Comparison of ENCODE assay signal across 10 cellular contexts in the genomic region with DNA sequence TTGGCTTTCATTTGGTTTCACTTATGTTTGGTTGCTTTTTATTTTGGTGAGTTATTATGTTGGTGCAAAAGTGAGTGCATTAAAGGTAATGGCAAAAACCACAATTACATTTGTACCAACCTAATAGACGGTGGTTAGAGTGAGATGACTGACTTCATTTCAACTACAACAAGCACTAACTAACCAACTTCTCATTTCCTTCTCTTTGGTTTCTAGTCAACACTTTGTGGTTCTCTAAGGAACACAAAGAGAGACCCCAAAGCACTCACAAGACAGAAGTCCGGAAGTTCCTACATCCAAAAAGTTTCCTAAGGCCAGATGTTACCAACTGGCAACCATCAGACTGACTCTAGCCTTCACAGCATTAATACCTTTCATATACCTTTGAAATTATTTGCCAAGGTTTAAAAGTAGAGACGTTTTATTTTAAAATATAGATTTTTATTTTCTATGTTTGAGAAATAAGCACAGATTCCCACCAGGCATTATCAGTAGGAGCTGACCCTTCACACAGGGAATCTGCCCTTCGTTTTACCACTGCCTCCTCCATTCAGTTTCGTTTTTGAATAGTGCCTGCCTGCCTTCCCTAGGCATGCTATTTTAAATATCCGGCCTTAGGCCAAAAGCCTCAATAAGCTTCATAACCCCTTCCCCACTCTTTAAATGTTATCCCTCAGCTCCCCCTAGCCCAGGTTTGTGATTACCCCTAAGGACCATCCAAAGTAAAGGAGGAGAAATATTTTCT.
A peak's percentile ranks its signal among the peaks of the same experiment; 100 is the strongest.
DNase-seq lines count a peak whose midpoint lies in the region; ATAC-seq and TF ChIP-seq lines count a peak whose summit lies in the region.
"Had no signal": no experiment of that assay in that cellular context is flagged by ENCODE, and none has a peak within 500 bp of the region (broad histone marks: within the 10 kb centered on the region; RNA-seq: fewer than 3 reads in every experiment).

No MANE protein-coding gene starts in this region.

- H3K36me3 ChIP-seq in CD8-positive, alpha-beta T cell (ENCODE audit: insufficient read depth, low read length), result no peaks in the 10 kb centered on the region
- H3K36me3 ChIP-seq in tibial nerve, result no peaks in the 10 kb centered on the region

- H3K4me1 Mint-ChIP-seq in CD8-positive, alpha-beta T cell (ENCODE audit: low read depth), result peaks cover 38% of the 10 kb centered on the region
- peaks cover 58% of the 10 kb centered on the region for H3K4me1 Mint-ChIP-seq in activated CD4-positive, alpha-beta memory T cell treated with anti-CD3 and anti-CD28 coated beads for 36 hours (ENCODE audit: low read depth)

- peak overlapping the region; percentile 89 for H3K27ac Mint-ChIP-seq in CD8-positive, alpha-beta T cell
- H3K27ac Mint-ChIP-seq in activated CD4-positive, alpha-beta memory T cell treated with anti-CD3 and anti-CD28 coated beads for 36 hours, result peak overlapping the region; percentile 80

- no peak overlapping the region for H3K27ac ChIP-seq in CD8-positive, alpha-beta T cell (ENCODE audit: low read depth, low read length)
- H3K27ac ChIP-seq in tibial nerve, result no peak overlapping the region

- no peak for TF ChIP-seq POLR2A in tibial nerve (IDR thresholded peaks at IDR 0.05)

- no peaks in the 10 kb centered on the region for H3K27me3 ChIP-seq in CD8-positive, alpha-beta T cell (ENCODE audit: insufficient read depth, low read length)
- no peaks in the 10 kb centered on the region for H3K27me3 ChIP-seq in tibial nerve

- CTCF ChIA-PET in CD8-positive, alpha-beta T cell (lab: Charles Lee), result interaction anchor here (1.2 kb wide), 1 partner anchor 307 kb away, joined by 3 read pairs; no protein-coding TSS in a partner anchor
- CTCF ChIA-PET in activated CD4-positive, alpha-beta memory T cell treated with anti-CD3 and anti-CD28 coated beads for 36 hours (lab: Charles Lee), result interaction anchor here (0.5 to 0.7 kb wide), 2 partner anchors 45 to 55 kb away, joined by 3 read pairs; no protein-coding TSS in a partner anchor

- H3K27me3 Mint-ChIP-seq in CD8-positive, alpha-beta T cell (ENCODE audit: low read depth), result no peaks in the 10 kb centered on the region
- H3K27me3 Mint-ChIP-seq in activated CD4-positive, alpha-beta memory T cell treated with anti-CD3 and anti-CD28 coated beads for 36 hours, result no peaks in the 10 kb centered on the region

- no peak for TF ChIP-seq EP300 in tibial nerve (IDR thresholded peaks at IDR 0.05)

- DNase-seq in CD8-positive, alpha-beta T cell, result no peak
- DNase-seq in activated CD4-positive, alpha-beta memory T cell treated with anti-CD3 and anti-CD28 coated beads for 36 hours, result no peak
- DNase-seq in AG20443 (ENCODE audit: low spot score) (no peak), NCI-H526 treated with DMSO at 0.1 percent for 48 hours (lab: John Stamatoyannopoulos, UW) (no peak), DMS153 (lab: John Stamatoyannopoulos, UW) (no peak), tibial nerve (ENCODE audit: low spot score in 2 of 2) (no peak)
- DNase-seq: activated CD4-positive, alpha-beta T cell treated with anti-CD3 and anti-CD28 coated beads, Interleukin-2, amount 50 U/mL, for 1 hour; effector memory CD4-positive, alpha-beta T cell had no signal

- H3K4me1 ChIP-seq in CD8-positive, alpha-beta T cell (ENCODE audit: insufficient read depth, low read length), result peaks cover 19% of the 10 kb centered on the region
- peaks cover 0 to 6% (median 1%) of the 10 kb centered on the region in 4 donors for H3K4me1 ChIP-seq in tibial nerve

- H3K9me3 Mint-ChIP-seq in CD8-positive, alpha-beta T cell, result no peaks in the 10 kb centered on the region
- H3K9me3 Mint-ChIP-seq in activated CD4-positive, alpha-beta memory T cell treated with anti-CD3 and anti-CD28 coated beads for 36 hours, result peaks cover 10% of the 10 kb centered on the region

- POLR2A ChIA-PET in CD8-positive, alpha-beta T cell (lab: Charles Lee), result interaction anchor here (0.7 to 1.3 kb wide), 3 partner anchors 52 to 301 kb away, joined by 3 to 4 read pairs (median 3); partner anchors contain the start of gene PTGER4
- POLR2A ChIA-PET in activated CD4-positive, alpha-beta memory T cell treated with anti-CD3 and anti-CD28 coated beads for 36 hours (lab: Charles Lee), result interaction anchor here (0.6 to 1.3 kb wide), 3 partner anchors 27 to 394 kb away, joined by 3 read pairs; no protein-coding TSS in a partner anchor

- H3K4me3 Mint-ChIP-seq in CD8-positive, alpha-beta T cell, result peak overlapping the region; percentile 27
- no peak overlapping the region for H3K4me3 Mint-ChIP-seq in activated CD4-positive, alpha-beta memory T cell treated with anti-CD3 and anti-CD28 coated beads for 36 hours

- 75% methylated on average over 6 of the region's 6 CpGs for WGBS in tibial nerve, 2 donors

- no peaks in the 10 kb centered on the region for H3K9me3 ChIP-seq in CD8-positive, alpha-beta T cell (ENCODE audit: low read length)
- H3K9me3 ChIP-seq in tibial nerve, result no peaks in the 10 kb centered on the region

- ATAC-seq in CD8-positive, alpha-beta T cell, result peak; percentile 70
- ATAC-seq in GM19455 (IDR thresholded peaks at IDR 0.05; ENCODE audit: unreplicated experiment) (peak; percentile 69), HG03135 (IDR thresholded peaks at IDR 0.05; ENCODE audit: unreplicated experiment) (peak; percentile 69)

- no peak for TF ChIP-seq CTCF in CD8-positive, alpha-beta T cell (IDR thresholded peaks at IDR 0.05)
- TF ChIP-seq CTCF in tibial nerve (IDR thresholded peaks at IDR 0.05), result no peak

- no peak overlapping the region for H3K4me3 ChIP-seq in CD8-positive, alpha-beta T cell (ENCODE audit: low read depth, low read length)
- no peak overlapping the region for H3K4me3 ChIP-seq in tibial nerve

- intact Hi-C loops in CD8-positive, alpha-beta T cell (cut with DNase I, micrococcal nuclease), result no loop called here
- intact Hi-C loops in activated CD4-positive, alpha-beta memory T cell treated with anti-CD3 and anti-CD28 coated beads for 36 hours (cut with micrococcal nuclease), result no loop called here

- no peaks in the 10 kb centered on the region for H3K36me3 Mint-ChIP-seq in CD8-positive, alpha-beta T cell
- peaks cover 12% of the 10 kb centered on the region for H3K36me3 Mint-ChIP-seq in activated CD4-positive, alpha-beta memory T cell treated with anti-CD3 and anti-CD28 coated beads for 36 hours
